28 cellular contexts compared by ENCODE assay signal in the genomic region with DNA sequence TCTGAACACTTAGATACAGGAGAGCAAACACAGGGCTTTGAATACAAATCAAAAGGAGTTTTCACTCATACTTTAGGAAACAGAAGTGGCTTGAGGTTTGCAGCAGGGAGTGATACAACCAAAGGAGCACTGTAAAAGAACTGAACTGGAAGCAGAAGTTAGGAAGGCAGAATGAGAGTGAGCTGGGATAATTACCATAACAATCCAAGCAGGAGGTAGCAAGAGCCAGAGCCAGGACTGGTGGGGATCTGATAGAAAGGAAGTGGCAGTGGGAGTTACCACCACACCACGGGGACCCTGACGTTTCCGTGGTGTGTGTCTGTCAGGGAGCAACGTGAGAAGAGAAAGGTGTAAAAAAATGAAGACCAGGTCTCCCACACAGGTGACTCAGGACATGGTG.
DNase-seq lines count a peak whose midpoint lies in the region; ATAC-seq, FAIRE-seq and TF ChIP-seq lines count a peak whose summit lies in the region.
"Had no signal": no experiment of that assay in that cellular context is flagged by ENCODE, and none has a peak within 500 bp of the region (broad histone marks: within the 10 kb centered on the region; RNA-seq: fewer than 3 reads in every experiment).

No MANE protein-coding gene starts in this region.

- H3K79me2 ChIP-seq in H1 (ENCODE audit: control insufficient read depth in 1 of 2, insufficient read depth in 2 of 2, low read length in 2 of 2), result no peaks in the 10 kb centered on the region; a peak in 1 of 4 replicates

- TF ChIP-seq EP300 in H1 (IDR thresholded peaks at IDR 0.05; ENCODE audit: borderline replicate concordance in 1 of 2, low read depth in 2 of 2, low read length in 2 of 2), result no peak

- H2BK12ac ChIP-seq in H1 (ENCODE audit: low read depth, low read length), result no peak overlapping the region

- no peak overlapping the region; the same call in 1 of the 2 replicates for H2AFZ ChIP-seq in H1 (ENCODE audit: low read length)
- H2AFZ ChIP-seq: GM23248 had no signal

- H3K4me1 ChIP-seq in HUES48 (ENCODE audit: control insufficient read depth, insufficient read depth, low read length), result peaks cover 23% of the 10 kb centered on the region
- peaks cover 8 to 14% (median 10%) of the 10 kb centered on the region in 4 experiments; a peak in 6 of 7 replicates for H3K4me1 ChIP-seq in H1 (replicated peaks in 1 of 4; ENCODE audit: control insufficient read depth in 3 of 4, insufficient read depth in 4 of 4, low read length in 3 of 4)
- H3K4me1 ChIP-seq in effector memory CD4-positive, alpha-beta T cell (ENCODE audit: control insufficient read depth, insufficient read depth, low read length, poor library complexity, severe bottlenecking), result peaks cover 4% of the 10 kb centered on the region
- peaks cover 0 to 13% of the 10 kb centered on the region in 2 donors for H3K4me1 ChIP-seq in left lung

- no peak overlapping the region for H3K14ac ChIP-seq in H1 (ENCODE audit: insufficient read length)

- H3K9ac ChIP-seq in HUES48 (ENCODE audit: low read depth, low read length) (no peak overlapping the region), H1 (replicated peaks in 1 of 4; ENCODE audit: extremely low read depth in 1 of 4, low read depth in 3 of 4, low read length in 3 of 4) (no peak overlapping the region)
- H3K9ac ChIP-seq: GM23248 had no signal

- H4K5ac ChIP-seq in H1 (ENCODE audit: insufficient read length, low read depth, low read length), result no peak overlapping the region

- no peak overlapping the region for H4K91ac ChIP-seq in H1 (replicated peaks; ENCODE audit: insufficient read length, low read length)

- peak overlapping the region; percentile 83 for H3K18ac ChIP-seq in H1 (ENCODE audit: extremely low read depth, low read length)

- FAIRE-seq in H1 (lab: Jason Lieb, UNC), result peak; percentile 92
- FAIRE-seq: GM18507 had no signal

- no peak overlapping the region for H2BK120ac ChIP-seq in H1 (replicated peaks; ENCODE audit: low read depth, low read length)

- peaks cover 0 to 3% of the 10 kb centered on the region in 2 experiments for H4K20me1 ChIP-seq in H1 (replicated peaks in 1 of 2; ENCODE audit: control insufficient read depth in 1 of 2, insufficient read depth in 2 of 2, low read length in 2 of 2)

- TF ChIP-seq POLR2A in H1 (IDR thresholded peaks at IDR 0.05; ENCODE audit: control extremely low read depth in 1 of 2, low read depth in 2 of 2, low read length in 2 of 2), result no peak

- H2BK15ac ChIP-seq in H1 (ENCODE audit: low read length), result no peak overlapping the region

- H3K23me2 ChIP-seq in H1 (ENCODE audit: low read depth, low read length), result peaks cover 21% of the 10 kb centered on the region; the same call in 1 of the 2 replicates

- H3K79me1 ChIP-seq in H1 (ENCODE audit: low read depth, low read length), result no peaks in the 10 kb centered on the region

- H3K27ac ChIP-seq in HUES48 (ENCODE audit: low read depth, low read length), result peak overlapping the region; percentile 16
- no peak overlapping the region for H3K27ac ChIP-seq in H1 (ENCODE audit: low read depth, low read length)
- no peak overlapping the region for H3K27ac ChIP-seq in effector memory CD4-positive, alpha-beta T cell (ENCODE audit: insufficient read depth, low read length, poor library complexity, severe bottlenecking)
- no peak overlapping the region for H3K27ac ChIP-seq in RWPE1
- no peak overlapping the region for H3K27ac ChIP-seq in left lung
- H3K27ac ChIP-seq: GM23248, HL-60, SJSA1 had no signal

- H3K27me3 ChIP-seq in HUES48 (ENCODE audit: control insufficient read depth, insufficient read depth, low read length) (peaks cover 52% of the 10 kb centered on the region), H1 (replicated peaks in 1 of 4; ENCODE audit: control insufficient read depth in 3 of 4, extremely low read depth in 1 of 4, insufficient read depth in 3 of 4, low read length in 3 of 4) (peaks cover 21 to 44% (median 40%) of the 10 kb centered on the region in 4 experiments), left lung (peaks cover 0 to 59% of the 10 kb centered on the region in 2 donors)
- peaks cover 12% of the 10 kb centered on the region for H3K27me3 ChIP-seq in effector memory CD4-positive, alpha-beta T cell (replicated peaks; ENCODE audit: control insufficient read depth, insufficient read depth, low read length, poor library complexity, severe bottlenecking)

- ATAC-seq in HG02840 (IDR thresholded peaks at IDR 0.05; ENCODE audit: low FRiP score, unreplicated experiment), result no peak
- ATAC-seq in left lung, result no peak
- ATAC-seq: HCT116, PC-3, Right ventricle myocardium inferior, T-cell had no signal

- CTCF ChIA-PET in H1 (lab: Charles Lee; ENCODE audit: partially characterized antibody), result interaction anchor here (1.8 kb wide), 1 partner anchor 47 kb away, joined by 5 read pairs; no protein-coding TSS in a partner anchor
- CTCF ChIA-PET in RWPE1 (lab: Yijun Ruan, JAX), result interaction anchor here (0.7 kb wide), 1 partner anchor 87 kb away, joined by 5 read pairs; no protein-coding TSS in a partner anchor

- H4K8ac ChIP-seq in H1 (ENCODE audit: extremely low read depth, insufficient read depth, low read length), result no peak overlapping the region

- H3K4me3 ChIP-seq in HUES48 (ENCODE audit: low read depth, low read length), result peak overlapping the region; percentile 41
- H3K4me3 ChIP-seq in H1 (ENCODE audit: extremely low read depth in 1 of 4, insufficient read depth in 2 of 4, low read depth in 3 of 4, low read length in 4 of 4), result peak overlapping the region in 2 of 4 experiments; percentile 7 to 44; a peak in 4 of 8 replicates
- no peak overlapping the region for H3K4me3 ChIP-seq in effector memory CD4-positive, alpha-beta T cell (ENCODE audit: insufficient read depth, low read depth, low read length, poor library complexity, severe bottlenecking)
- H3K4me3 ChIP-seq in left lung, result no peak overlapping the region
- H3K4me3 ChIP-seq: GM23248, MG63, SJSA1 had no signal

- no peaks in the 10 kb centered on the region for H3K9me3 ChIP-seq in HUES48 (ENCODE audit: control insufficient read depth, insufficient read depth, low read length)
- no peaks in the 10 kb centered on the region for H3K9me3 ChIP-seq in H1 (ENCODE audit: insufficient read depth in 2 of 2, low read depth in 1 of 2, low read length in 1 of 2)
- H3K9me3 ChIP-seq in effector memory CD4-positive, alpha-beta T cell (ENCODE audit: control insufficient read depth, low read length), result no peaks in the 10 kb centered on the region
- no peaks in the 10 kb centered on the region for H3K9me3 ChIP-seq in left lung
- H3K9me3 ChIP-seq: Caco-2, MG63 had no signal

- no peak overlapping the region for H2BK5ac ChIP-seq in H1 (ENCODE audit: low read depth, low read length)

- POLR2A ChIA-PET in H1 (lab: Charles Lee; ENCODE audit: partially characterized antibody), result no interaction called here
- POLR2A ChIA-PET in RWPE1 (lab: Yijun Ruan, JAX; ENCODE audit: low non-redundant PET), result no interaction called here

- no peak for TF ChIP-seq CTCF in H1 (IDR thresholded peaks at IDR 0.05; ENCODE audit: control extremely low read depth in 1 of 3, insufficient read depth in 1 of 3, low read depth in 1 of 3, low read length in 3 of 3)
- no peak for TF ChIP-seq CTCF in RWPE1 (conservative IDR thresholded peaks at IDR 0.05; ENCODE audit: low read depth)
- no peak for TF ChIP-seq CTCF in left lung (IDR thresholded peaks at IDR 0.05)

- peak overlapping the region; percentile 56 to 69 for H3K4me2 ChIP-seq in H1 (ENCODE audit: insufficient read depth in 1 of 2, low read depth in 2 of 2, low read length in 2 of 2)

- no peak overlapping the region for H2BK20ac ChIP-seq in H1 (ENCODE audit: low read length)

- H2AK5ac ChIP-seq in H1 (ENCODE audit: low read depth, low read length), result no peak overlapping the region

- no peak overlapping the region for H3K56ac ChIP-seq in H1 (replicated peaks; ENCODE audit: insufficient read length, low read depth, low read length)

- intact Hi-C loops in left lung (cut with DNase I), result no loop called here

- H3K4ac ChIP-seq in H1 (replicated peaks; ENCODE audit: insufficient read length, low read depth, low read length), result no peak overlapping the region

- no peak overlapping the region for H3K23ac ChIP-seq in H1 (ENCODE audit: insufficient read length)

- H3K36me3 ChIP-seq in HUES48 (ENCODE audit: control insufficient read depth, insufficient read depth, low read length) (no peaks in the 10 kb centered on the region), H1 (ENCODE audit: control insufficient read depth in 2 of 4, insufficient read depth in 4 of 4, low read length in 3 of 4) (no peaks in the 10 kb centered on the region), left lung (no peaks in the 10 kb centered on the region)
- H3K36me3 ChIP-seq in effector memory CD4-positive, alpha-beta T cell (ENCODE audit: control insufficient read depth, insufficient read depth, low read length), result no peaks in the 10 kb centered on the region
- H3K36me3 ChIP-seq: MG63, SJSA1 had no signal

- WGBS in H1 (ENCODE audit: extremely low coverage in 1 of 2, insufficient coverage in 1 of 2, insufficient read length in 1 of 2, insufficient replicate concordance in 2 of 2, low coverage in 1 of 2, low lambda C conversion rate in 2 of 2, missing lambda C conversion rate in 1 of 2), 2 experiments, result 0% methylated on average over 4 of the region's 4 CpGs; no CpG with 5 or more reads in 1 of the 2 experiments

- DNase-seq in H1 (ENCODE audit: low read depth in 1 of 2, low spot score in 2 of 2) (no peak), iPS-NIHi11 (ENCODE audit: low spot score) (peak; percentile 15), RWPE1 (ENCODE audit: low spot score) (no peak), left lung (no peak)
- no peak for DNase-seq in effector memory CD4-positive, alpha-beta T cell
- DNase-seq: C1 segment of cervical spinal cord; Caco-2; CD4-positive, alpha-beta memory T cell; DMS79; GM23248; KG1; MG63; NCI-H1105 treated with DMSO at 0.1 percent for 48 hours; NCI-H146; NCI-H2029; NCI-H446; NCI-H524 treated with DMSO at 0.1 percent for 48 hours; NCI-H82; NK-92 treated with Interleukin-12 subunit alpha and Interleukin-12 subunit beta, amount 100 ng/mL, for 24 hours; PC-3; T-cell had no signal

- no peak; a peak in 1 of 4 replicates for TF ChIP-seq RAD21 in H1 (IDR thresholded peaks at IDR 0.05 in 1 of 2, conservative IDR thresholded peaks at IDR 0.05 in 1 of 2; ENCODE audit: low read depth in 2 of 2, low read length in 2 of 2)

TF ChIP-seq in H1, 55 proteins besides CTCF, POLR2A, EP300 and RAD21:
- TF ChIP-seq RFX5 (IDR thresholded peaks at IDR 0.05; ENCODE audit: borderline replicate concordance, low read depth, low read length), result no peak
- TF ChIP-seq TAF1 (IDR thresholded peaks at IDR 0.05; ENCODE audit: low read depth, low read length), result 0 out of 2 replicates have a peak, but pooled peaks have one; percentile 21
